12 cellular contexts compared by ENCODE assay signal in the genomic region with DNA sequence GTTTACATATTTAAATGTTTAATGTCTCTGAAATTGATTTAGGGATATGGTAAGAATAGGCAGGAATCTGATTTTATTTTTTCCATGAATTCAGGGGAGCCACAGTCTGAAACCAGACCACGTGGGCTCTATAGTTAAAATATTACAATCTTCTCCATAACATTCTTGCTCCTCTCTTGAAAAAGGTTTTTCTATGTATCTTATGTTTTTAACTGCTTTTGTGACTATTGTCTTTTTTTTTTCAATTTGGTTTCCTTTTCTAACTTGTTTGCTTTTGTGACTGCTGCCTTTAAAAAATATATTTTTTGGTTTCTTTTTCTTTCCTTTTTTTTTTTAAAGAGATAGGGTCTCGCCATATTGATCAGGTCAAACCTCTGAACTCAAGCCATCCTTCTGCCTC.
"Had no signal": no experiment of that assay in that cellular context is flagged by ENCODE, and none has a peak within 500 bp of the region (broad histone marks: within the 10 kb centered on the region; RNA-seq: fewer than 3 reads in every experiment).

No MANE protein-coding gene starts in this region.

- DNase-seq: activated CD4-positive, CD25-positive, alpha-beta regulatory T cell; activated CD8-positive, alpha-beta memory T cell treated with anti-CD3 and anti-CD28 coated beads for 24 hours; activated naive CD4-positive, alpha-beta T cell treated with Interleukin-2 at 50 U/mL for 16 hours; activated T-cell treated with anti-CD3 and anti-CD28 coated beads, Interleukin-2, amount 50 U/mL, for 1 hour; brain microvascular endothelial cell; effector memory CD4-positive, alpha-beta T cell; islet precursor cell; left ventricle myocardium inferior; mesendoderm; sigmoid colon; stimulated activated CD4-positive, alpha-beta T cell treated with anti-CD3 and anti-CD28 coated beads, Interleukin-12 subunit alpha, Interleukin-12 subunit beta, amount 100 ng/mL, for 4 hours had no signal

- H3K27me3 ChIP-seq: brain microvascular endothelial cell, sigmoid colon had no signal

- H3K4me1 ChIP-seq: gastroesophageal sphincter, left ventricle myocardium inferior, sigmoid colon had no signal

- H3K4me3 ChIP-seq: gastroesophageal sphincter, left ventricle myocardium inferior, sigmoid colon had no signal

- ATAC-seq: gastroesophageal sphincter had no signal

- H3K9me3 ChIP-seq: gastroesophageal sphincter, left ventricle myocardium inferior, sigmoid colon had no signal

- H3K27ac ChIP-seq: brain microvascular endothelial cell, gastroesophageal sphincter, left ventricle myocardium inferior, sigmoid colon had no signal

- H3K36me3 ChIP-seq: brain microvascular endothelial cell, gastroesophageal sphincter, left ventricle myocardium inferior, sigmoid colon had no signal
